Comparison of ENCODE assay signal across 20 cellular contexts in genomic region chr5:114327987-114328386, GRCh38. TPM values are rescaled to one million over a fixed set of nuclear protein-coding genes. Genes with fewer than 3 reads are reported as not detected.
"Had no signal": no experiment of that assay in that cellular context is flagged by ENCODE, and none has a peak within 500 bp of the region (broad histone marks: within the 10 kb centered on the region; RNA-seq: fewer than 3 reads in every experiment).

No MANE protein-coding gene starts in this region.

- ATAC-seq: effector memory CD8-positive, alpha-beta T cell; left cardiac atrium; lower lobe of right lung; sciatic nerve; stimulated activated naive B cell treated with anti-CD40 and anti-IgM and Interleukin-4, amounts not matched to agents 10 μg/mL and 1 μg/mL and 100 μg/mL, for 72 hours had no signal

- H3K27me3 ChIP-seq: esophagus squamous epithelium, spleen, stomach, transverse colon had no signal

- H3K27ac ChIP-seq: esophagus squamous epithelium, left ventricle myocardium inferior, lower lobe of right lung, spleen, stomach, thoracic aorta, transverse colon had no signal

- H3K4me1 ChIP-seq: esophagus squamous epithelium, lower lobe of right lung, spleen, transverse colon had no signal

- DNase-seq: effector memory CD8-positive, alpha-beta T cell; esophagus squamous epithelium; immature natural killer cell; left cardiac atrium; left ventricle myocardium inferior; lower lobe of right lung; natural killer cell; posterior cingulate gyrus; spleen; stimulated activated CD4-positive, alpha-beta T cell treated with anti-CD3 and anti-CD28 coated beads, Interleukin-15, amount 100 ng/mL, for 24 hours; stimulated activated CD4-positive, alpha-beta T cell treated with anti-CD3 and anti-CD28 coated beads, Interleukin-1b, Interleukin-23, amount 100 ng/mL, for 48 hours; stimulated activated CD4-positive, alpha-beta T cell treated with anti-CD3 and anti-CD28 coated beads, Interleukin-4, amount 100 ng/mL, for 4 hours; stimulated activated naive B cell treated with anti-CD40 and anti-IgM and Interleukin-4, amounts not matched to agents 10 μg/mL and 1 μg/mL and 100 μg/mL, for 72 hours; stomach; substantia nigra; transverse colon had no signal

- H3K4me3 ChIP-seq: esophagus squamous epithelium, left ventricle myocardium inferior, lower lobe of right lung, spleen, stomach, thoracic aorta, transverse colon had no signal

- H3K9me3 ChIP-seq: esophagus squamous epithelium, left ventricle myocardium inferior, lower lobe of right lung, spleen, stomach, thoracic aorta, transverse colon had no signal

- H3K36me3 ChIP-seq: esophagus squamous epithelium, left ventricle myocardium inferior, lower lobe of right lung, spleen, stomach, thoracic aorta, transverse colon had no signal

RNA-seq across cellular contexts. Expression of gene KCNN2, which starts 33.9 kb away (rescaled TPM):
- total RNA-seq: epithelial cell of proximal tubule, myocyte, natural killer cell, thoracic aorta had no signal
- polyA plus RNA-seq: immature natural killer cell had no signal
